Comparison of ENCODE assay signal across 20 cellular contexts in the genomic region with DNA sequence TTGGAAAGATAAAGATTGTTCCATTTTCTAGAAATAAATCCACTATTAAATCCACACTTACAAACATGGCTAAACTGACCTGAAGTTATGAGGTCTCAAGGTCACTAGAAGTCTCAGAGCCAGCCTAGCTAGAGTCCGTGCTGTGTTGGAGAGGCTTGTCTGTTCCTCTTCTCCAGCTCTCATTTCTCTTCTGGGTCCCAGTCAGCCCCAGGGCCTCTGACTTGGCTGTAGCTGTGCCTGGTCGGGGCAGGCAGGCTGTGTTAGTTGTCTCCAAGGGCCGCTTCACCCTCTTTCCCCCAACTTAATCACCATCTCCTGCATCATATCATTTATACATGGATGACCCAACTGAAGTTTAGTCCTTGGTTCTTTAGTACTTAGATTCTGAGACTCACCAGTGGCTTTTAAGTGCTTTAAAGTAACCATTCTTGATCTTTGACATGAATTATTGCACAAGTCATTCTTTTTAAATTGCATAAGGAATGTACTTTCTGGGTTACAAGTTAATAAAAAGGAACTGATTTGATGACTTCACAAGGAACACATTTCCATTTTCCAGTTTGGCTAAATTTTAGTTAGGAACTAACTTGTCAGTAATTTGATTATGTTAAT.
DNase-seq lines count a peak whose midpoint lies in the region; ATAC-seq and TF ChIP-seq lines count a peak whose summit lies in the region.
"Had no signal": no experiment of that assay in that cellular context is flagged by ENCODE, and none has a peak within 500 bp of the region (broad histone marks: within the 10 kb centered on the region; RNA-seq: fewer than 3 reads in every experiment).

No MANE protein-coding gene starts in this region.

- no peaks in the 10 kb centered on the region for H3K9me3 ChIP-seq in lung (ENCODE audit: control insufficient read depth in 2 of 2, insufficient read depth in 1 of 2, low read length in 1 of 2)
- no peaks in the 10 kb centered on the region for H3K9me3 ChIP-seq in sigmoid colon
- H3K9me3 ChIP-seq: ovary had no signal

- WGBS in lung, 2 donors: 49 to 51% methylated on average over 3 of the region's 3 CpGs
- WGBS in sigmoid colon, 2 donors: 83 to 86% methylated on average over 3 of the region's 3 CpGs

- DNase-seq in CD1c-positive myeloid dendritic cell (ENCODE audit: extremely low spot score) (peak; percentile 78), NB4 (ENCODE audit: low read depth) (peak; percentile 44), epithelial cell of esophagus (ENCODE audit: low read depth) (peak; percentile 44), lung (ENCODE audit: low spot score) (no peak), COLO668 (lab: John Stamatoyannopoulos, UW; ENCODE audit: unreplicated experiment) (no peak), sigmoid colon (no peak), DMS153 treated with DMSO at 0.1 percent for 48 hours (lab: John Stamatoyannopoulos, UW; ENCODE audit: unreplicated experiment) (no peak)
- DNase-seq: activated CD4-positive, alpha-beta T cell treated with anti-CD3 and anti-CD28 coated beads, Interleukin-2, amount 10 ng/mL, durations not matched to agents 24 days and 14 days; activated CD8-positive, alpha-beta memory T cell treated with anti-CD3 and anti-CD28 coated beads, Interleukin-2, amount 10 ng/mL, durations not matched to agents 7 days and 5 days; CD4-positive, alpha-beta memory T cell; DMS79; endodermal cell; mesendoderm; naive thymus-derived CD8-positive, alpha-beta T cell; NCI-H510A treated with DMSO at 0.1 percent for 48 hours; NK-92 treated with Interleukin-12 subunit alpha and Interleukin-12 subunit beta, amount 100 ng/mL, for 24 hours; ovary had no signal

- ATAC-seq in lung (ENCODE audit: insufficient read depth, low FRiP score) (peak; percentile 45), HG02973 (IDR thresholded peaks at IDR 0.05; ENCODE audit: unreplicated experiment) (no peak)
- ATAC-seq: activated CD8-positive, alpha-beta memory T cell treated with anti-CD3 and anti-CD28 coated beads, Interleukin-2, amount 10 ng/mL, durations not matched to agents 7 days and 5 days; activated T-helper 17 cell treated with anti-CD3 and anti-CD28 coated beads, Interleukin-2, amount 50 U/mL, for 72 hours; naive thymus-derived CD8-positive, alpha-beta T cell had no signal

- intact Hi-C loops in sigmoid colon (cut with DNase I): no loop called here

- TF ChIP-seq CTCF in NB4 (IDR thresholded peaks at IDR 0.05; ENCODE audit: low read depth, low read length) (no peak), epithelial cell of esophagus (IDR thresholded peaks at IDR 0.05; ENCODE audit: insufficient read depth, low read depth, low read length, missing control alignments) (no peak), lung (IDR thresholded peaks at IDR 0.05; ENCODE audit: control extremely low read depth, extremely low read depth) (no peak), sigmoid colon (IDR thresholded peaks at IDR 0.05) (no peak)

- H3K27me3 ChIP-seq in lung (ENCODE audit: control insufficient read depth, insufficient read depth): no peaks in the 10 kb centered on the region
- peaks cover 0 to 2% (median 0%) of the 10 kb centered on the region in 3 donors for H3K27me3 ChIP-seq in sigmoid colon
- H3K27me3 ChIP-seq: ovary had no signal

- TF ChIP-seq EP300 in sigmoid colon (IDR thresholded peaks at IDR 0.05): no peak

- H3K4me1 ChIP-seq in lung (ENCODE audit: control insufficient read depth in 2 of 2, insufficient read depth in 2 of 2, low read length in 2 of 2) (peaks cover 0 to 4% of the 10 kb centered on the region in 2 donors), sigmoid colon (no peaks in the 10 kb centered on the region)

- TF ChIP-seq POLR2A in NB4 (IDR thresholded peaks at IDR 0.05; ENCODE audit: extremely low read depth, insufficient read length) (no peak), sigmoid colon (IDR thresholded peaks at IDR 0.05) (no peak)

- H3K27ac ChIP-seq in lung (ENCODE audit: low read depth in 1 of 2, low read length in 1 of 2) (peak overlapping the region in 1 of 2 donors; percentile 72), sigmoid colon (no peak overlapping the region)
- H3K27ac ChIP-seq: KMS-11, ovary had no signal

- H3K36me3 ChIP-seq in lung (ENCODE audit: control insufficient read depth in 2 of 2, insufficient read depth in 2 of 2, low read length in 2 of 2) (no peaks in the 10 kb centered on the region), sigmoid colon (no peaks in the 10 kb centered on the region)
- H3K36me3 ChIP-seq: ovary had no signal

- H3K4me3 ChIP-seq in NB4 (ENCODE audit: low read depth, low read length) (no peak overlapping the region), epithelial cell of esophagus (ENCODE audit: low read length) (peak overlapping the region; percentile 1), lung (no peak overlapping the region), sigmoid colon (no peak overlapping the region)
- H3K4me3 ChIP-seq: ovary had no signal

Comparison
In these comparisons a context has a peak if more than half of its experiments do, and no peak if none do; other contexts are left out.
1. DNase-seq: peak in CD1c-positive myeloid dendritic cell (single experiment), NB4 (single experiment) and epithelial cell of esophagus (single experiment); none in lung (single experiment), COLO668 (single experiment), sigmoid colon (single experiment) and DMS153 treated with DMSO at 0.1 percent for 48 hours (single experiment).